ENCODE assay signal across 15 cellular contexts in the genomic region with DNA sequence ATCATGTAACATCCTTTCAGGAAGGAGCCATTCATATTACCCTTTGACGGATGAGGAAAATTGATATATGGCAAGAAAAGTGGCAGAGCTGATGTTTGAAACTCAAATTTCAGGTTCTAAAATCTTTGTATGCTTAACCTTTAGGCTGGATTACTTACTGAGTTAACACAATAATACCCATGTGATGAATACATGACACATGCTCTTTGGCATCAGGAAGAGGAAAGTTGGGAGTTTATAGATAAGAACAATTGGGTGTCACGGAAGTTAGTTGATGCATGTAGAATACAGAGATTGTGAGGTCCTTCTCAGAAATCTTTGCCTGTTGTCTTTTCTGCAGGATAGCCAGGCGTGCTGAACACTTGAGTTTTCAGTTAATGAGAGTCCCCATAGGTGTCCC.
DNase-seq lines count a peak whose midpoint lies in the region; ATAC-seq, FAIRE-seq and TF ChIP-seq lines count a peak whose summit lies in the region.
"Had no signal": no experiment of that assay in that cellular context is flagged by ENCODE, and none has a peak within 500 bp of the region (broad histone marks: within the 10 kb centered on the region; RNA-seq: fewer than 3 reads in every experiment).

No MANE protein-coding gene starts in this region.

- H3K4me3 ChIP-seq in bronchial epithelial cell (ENCODE audit: low read depth, low read length) (no peak overlapping the region), mucosa of descending colon (no peak overlapping the region), GM23338 (no peak overlapping the region)

- no peak overlapping the region for H3K4me2 ChIP-seq in GM23338

- H3K4me3 Mint-ChIP-seq in GM23338, result no peak overlapping the region
- H3K4me3 Mint-ChIP-seq: CD4-positive, alpha-beta memory T cell; H9 had no signal

- no peaks in the 10 kb centered on the region; the same call in 2 of the 3 replicates for H3K9me3 Mint-ChIP-seq in GM23338
- H3K9me3 Mint-ChIP-seq: H9 had no signal

- H3F3A ChIP-seq in GM23338 (replicated peaks; ENCODE audit: low read depth), result no peaks in the 10 kb centered on the region

- ATAC-seq in mucosa of descending colon, result peak; percentile 72
- ATAC-seq in GM23338, result no peak

- in situ Hi-C loops in G401 (cut with HindIII; ENCODE audit: low sequenced_read_pairs), result no loop called here

- H3K4me1 ChIP-seq in mucosa of descending colon (ENCODE audit: low read depth), result no peaks in the 10 kb centered on the region
- no peaks in the 10 kb centered on the region for H3K4me1 ChIP-seq in GM23338 (ENCODE audit: insufficient read depth)
- H3K4me1 ChIP-seq: BE2C had no signal

- DNase-seq in LoVo (ENCODE audit: low spot score) (peak; percentile 4), bronchial epithelial cell (ENCODE audit: low read depth) (peak; percentile 68), mucosa of descending colon (no peak), NCI-H146 treated with DMSO at 0.1 percent for 48 hours (lab: John Stamatoyannopoulos, UW; ENCODE audit: unreplicated experiment) (no peak), cerebellar cortex (ENCODE audit: low spot score) (no peak), G401 (ENCODE audit: low spot score) (no peak), GM23338 (ENCODE audit: low spot score) (no peak)
- DNase-seq: BE2C; CD4-positive, alpha-beta memory T cell; DMS79; GOT3; H9 had no signal

- TF ChIP-seq CTCF in bronchial epithelial cell (IDR thresholded peaks at IDR 0.05; ENCODE audit: insufficient read depth, low read length, severe bottlenecking) (no peak), mucosa of descending colon (IDR thresholded peaks at IDR 0.05) (no peak), GM23338 (conservative IDR thresholded peaks at IDR 0.05; ENCODE audit: low read depth in 2 of 2) (no peak)

- H3K27me3 ChIP-seq in bronchial epithelial cell (ENCODE audit: control insufficient read depth, insufficient read depth, low read length), result no peaks in the 10 kb centered on the region
- no peaks in the 10 kb centered on the region for H3K27me3 ChIP-seq in GM23338 (ENCODE audit: insufficient read depth)
- H3K27me3 ChIP-seq: BE2C had no signal

- H3K79me2 ChIP-seq in GM23338 (replicated peaks; ENCODE audit: insufficient read depth), result no peaks in the 10 kb centered on the region

- no peaks in the 10 kb centered on the region for H3K36me3 ChIP-seq in bronchial epithelial cell (ENCODE audit: control insufficient read depth, insufficient read depth, low read length)
- no peaks in the 10 kb centered on the region for H3K36me3 ChIP-seq in mucosa of descending colon (ENCODE audit: low read depth)
- no peaks in the 10 kb centered on the region; the same call in 1 of the 2 replicates for H3K36me3 ChIP-seq in GM23338 (ENCODE audit: insufficient read depth)
- H3K36me3 ChIP-seq: BE2C had no signal

- H3K4me1 Mint-ChIP-seq in GM23338, result no peaks in the 10 kb centered on the region
- H3K4me1 Mint-ChIP-seq: CD4-positive, alpha-beta memory T cell had no signal

- no peaks in the 10 kb centered on the region for H3K9me3 ChIP-seq in mucosa of descending colon
- H3K9me3 ChIP-seq: BE2C had no signal

- H3K27ac Mint-ChIP-seq in GM23338, result no peak overlapping the region
- H3K27ac Mint-ChIP-seq: CD4-positive, alpha-beta memory T cell; H9 had no signal

- peaks cover 12% of the 10 kb centered on the region for H3K9me2 ChIP-seq in GM23338 (ENCODE audit: insufficient read depth)

- H4K20me1 ChIP-seq in GM23338 (replicated peaks; ENCODE audit: insufficient read depth), result no peaks in the 10 kb centered on the region

- H3K27ac ChIP-seq in GM23338 (ENCODE audit: low read depth), result no peak overlapping the region
- H3K27ac ChIP-seq: C4-2B had no signal

- intact Hi-C loops in mucosa of descending colon (cut with DNase I, micrococcal nuclease), result no loop called here

- FAIRE-seq in bronchial epithelial cell (lab: Jason Lieb, UNC), result no peak
- FAIRE-seq: G401.6, GM12891 had no signal

- H2AFZ ChIP-seq in GM23338, result no peak overlapping the region

- H3K27me3 Mint-ChIP-seq in GM23338 (ENCODE audit: insufficient read depth, low read depth, poor library complexity), result no peaks in the 10 kb centered on the region
- H3K27me3 Mint-ChIP-seq: CD4-positive, alpha-beta memory T cell had no signal

- H3K36me3 Mint-ChIP-seq in GM23338 (ENCODE audit: low read depth), result no peaks in the 10 kb centered on the region
- H3K36me3 Mint-ChIP-seq: CD4-positive, alpha-beta memory T cell had no signal

TF ChIP-seq in GM23338, 12 proteins besides CTCF, POLR2A, EP300 and RAD21:
- TF ChIP-seq JUNB (IDR thresholded peaks at IDR 0.05; ENCODE audit: unreplicated experiment), result no peak

Comparison
In these comparisons a context has a peak if more than half of its experiments do, and no peak if none do; other contexts are left out.
1. DNase-seq: peak in LoVo (single experiment) and bronchial epithelial cell (single experiment); none in mucosa of descending colon (0 of 3), NCI-H146 treated with DMSO at 0.1 percent for 48 hours (single experiment), cerebellar cortex (single experiment), G401 (single experiment) and GM23338 (single experiment).